8 cellular contexts compared by ENCODE assay signal in genomic region chr4:38949416-38950051, GRCh38.
DNase-seq lines count a peak whose midpoint lies in the region; ATAC-seq and TF ChIP-seq lines count a peak whose summit lies in the region.

No MANE protein-coding gene starts in this region.

- peaks cover 5 to 8% (median 7%) of the 10 kb centered on the region in 5 donors for H3K36me3 ChIP-seq in subcutaneous abdominal adipose tissue (ENCODE audit: control insufficient read depth in 5 of 5, insufficient read depth in 5 of 5, low read length in 5 of 5)
- H3K36me3 ChIP-seq in heart left ventricle, result peaks cover 0 to 16% (median 8%) of the 10 kb centered on the region in 9 donors

- H3K27ac ChIP-seq in subcutaneous abdominal adipose tissue (ENCODE audit: low read depth, low read length), result peak overlapping the region; percentile 59
- peak overlapping the region in 1 of 12 donors; percentile 80 for H3K27ac ChIP-seq in heart left ventricle

- no peak for TF ChIP-seq POLR2A in heart left ventricle (IDR thresholded peaks at IDR 0.05)

- no peaks in the 10 kb centered on the region for H3K27me3 ChIP-seq in subcutaneous abdominal adipose tissue (ENCODE audit: control insufficient read depth in 5 of 5, insufficient read depth in 4 of 5, low read length in 5 of 5)
- H3K27me3 ChIP-seq in heart left ventricle, result no peaks in the 10 kb centered on the region

- 50 to 60% (median 54%) methylated on average over 5 of the region's 5 CpGs for WGBS in heart left ventricle, 4 donors

- no peaks in the 10 kb centered on the region for H3K27me3 Mint-ChIP-seq in activated naive CD4-positive, alpha-beta T cell treated with anti-CD3 and anti-CD28 coated beads for 36 hours (ENCODE audit: low read depth)
- H3K27me3 Mint-ChIP-seq in activated T-cell treated with anti-CD3 and anti-CD28 coated beads, Interleukin-2, amount 50 U/mL, for 24 hours, result no peaks in the 10 kb centered on the region

- no peak overlapping the region for H3K4me3 Mint-ChIP-seq in activated naive CD4-positive, alpha-beta T cell treated with anti-CD3 and anti-CD28 coated beads for 36 hours
- H3K4me3 Mint-ChIP-seq in activated T-cell treated with anti-CD3 and anti-CD28 coated beads, Interleukin-2, amount 50 U/mL, for 24 hours, result no peak overlapping the region

- peak overlapping the region; percentile 71 for H3K27ac Mint-ChIP-seq in activated naive CD4-positive, alpha-beta T cell treated with anti-CD3 and anti-CD28 coated beads for 36 hours
- peak overlapping the region; percentile 78 for H3K27ac Mint-ChIP-seq in activated T-cell treated with anti-CD3 and anti-CD28 coated beads, Interleukin-2, amount 50 U/mL, for 24 hours

- H3K9me3 Mint-ChIP-seq in activated naive CD4-positive, alpha-beta T cell treated with anti-CD3 and anti-CD28 coated beads for 36 hours, result no peaks in the 10 kb centered on the region
- no peaks in the 10 kb centered on the region for H3K9me3 Mint-ChIP-seq in activated T-cell treated with anti-CD3 and anti-CD28 coated beads, Interleukin-2, amount 50 U/mL, for 24 hours

- peaks cover 26% of the 10 kb centered on the region for H3K4me1 Mint-ChIP-seq in activated naive CD4-positive, alpha-beta T cell treated with anti-CD3 and anti-CD28 coated beads for 36 hours (ENCODE audit: low read depth)
- H3K4me1 Mint-ChIP-seq in activated T-cell treated with anti-CD3 and anti-CD28 coated beads, Interleukin-2, amount 50 U/mL, for 24 hours (ENCODE audit: low read depth), result peaks cover 28% of the 10 kb centered on the region

- no peak overlapping the region for H3K9ac ChIP-seq in subcutaneous abdominal adipose tissue (ENCODE audit: low read length in 5 of 5)

- peak; percentile 73 for DNase-seq in activated naive CD4-positive, alpha-beta T cell treated with anti-CD3 and anti-CD28 coated beads for 36 hours
- DNase-seq in activated naive CD4-positive, alpha-beta T cell treated with anti-CD3 and anti-CD28 coated beads, Interleukin-2, amount 50 U/mL, for 16 hours, result no peak
- no peak for DNase-seq in activated T-cell treated with anti-CD3 and anti-CD28 coated beads, Interleukin-2, amount 50 U/mL, for 24 hours
- DNase-seq in fibroblast of mammary gland (ENCODE audit: low read depth) (peak; percentile 59), heart left ventricle (no peak), amniotic stem cell (lab: John Stamatoyannopoulos, UW) (no peak), HPDE6-E6E7 (ENCODE audit: extremely low spot score) (no peak)

- peaks cover 2 to 20% (median 16%) of the 10 kb centered on the region in 5 donors for H3K4me1 ChIP-seq in subcutaneous abdominal adipose tissue (ENCODE audit: control insufficient read depth in 5 of 5, insufficient read depth in 5 of 5, low read length in 5 of 5)
- H3K4me1 ChIP-seq in heart left ventricle, result peaks cover 0 to 14% (median 0%) of the 10 kb centered on the region in 12 donors

- CTCF ChIA-PET in activated naive CD4-positive, alpha-beta T cell treated with anti-CD3 and anti-CD28 coated beads for 36 hours (lab: Charles Lee), result interaction anchor here (1.1 to 1.9 kb wide), 4 partner anchors 81 to 232 kb away, joined by 3 to 6 read pairs (median 3); no protein-coding TSS in a partner anchor

- H3K9me3 ChIP-seq in subcutaneous abdominal adipose tissue (ENCODE audit: control insufficient read depth in 5 of 5, low read length in 5 of 5) (no peaks in the 10 kb centered on the region), heart left ventricle (no peaks in the 10 kb centered on the region)

- no peak for TF ChIP-seq CTCF in fibroblast of mammary gland (conservative IDR thresholded peaks at IDR 0.05; ENCODE audit: control insufficient read depth, insufficient read depth, low read depth, low read length)
- no peak for TF ChIP-seq CTCF in heart left ventricle (IDR thresholded peaks at IDR 0.05)

- H3K4me3 ChIP-seq in fibroblast of mammary gland (ENCODE audit: control insufficient read depth, low read depth, low read length) (no peak overlapping the region), subcutaneous abdominal adipose tissue (ENCODE audit: low read depth in 1 of 5, low read length in 5 of 5) (no peak overlapping the region), heart left ventricle (no peak overlapping the region)

- no peaks in the 10 kb centered on the region for H3K36me3 Mint-ChIP-seq in activated naive CD4-positive, alpha-beta T cell treated with anti-CD3 and anti-CD28 coated beads for 36 hours (ENCODE audit: low read depth)
- H3K36me3 Mint-ChIP-seq in activated T-cell treated with anti-CD3 and anti-CD28 coated beads, Interleukin-2, amount 50 U/mL, for 24 hours (ENCODE audit: low read depth), result no peaks in the 10 kb centered on the region

- intact Hi-C loops in activated naive CD4-positive, alpha-beta T cell treated with anti-CD3 and anti-CD28 coated beads for 36 hours (cut with micrococcal nuclease), result loop anchor here (1.0 to 2.0 kb wide), 4 partner anchors 10 to 403 kb away; partner anchors contain the start of gene TMEM156
- intact Hi-C loops in heart left ventricle (cut with DNase I), result loop anchor here in 2 of 10 donors (10.0 kb wide), 1 partner anchor 95 kb away; no protein-coding TSS in a partner anchor

- no peak for ATAC-seq in heart left ventricle

Comparison
In these comparisons a context has a peak if more than half of its experiments do, and no peak if none do; other contexts are left out.
1. DNase-seq: peak in activated naive CD4-positive, alpha-beta T cell treated with anti-CD3 and anti-CD28 coated beads for 36 hours (single experiment) and fibroblast of mammary gland (single experiment); none in activated naive CD4-positive, alpha-beta T cell treated with anti-CD3 and anti-CD28 coated beads, Interleukin-2, amount 50 U/mL, for 16 hours (single experiment), activated T-cell treated with anti-CD3 and anti-CD28 coated beads, Interleukin-2, amount 50 U/mL, for 24 hours (single experiment), heart left ventricle (0 of 5), amniotic stem cell (single experiment) and HPDE6-E6E7 (single experiment).